31 cellular contexts compared by ENCODE assay signal in the genomic region with DNA sequence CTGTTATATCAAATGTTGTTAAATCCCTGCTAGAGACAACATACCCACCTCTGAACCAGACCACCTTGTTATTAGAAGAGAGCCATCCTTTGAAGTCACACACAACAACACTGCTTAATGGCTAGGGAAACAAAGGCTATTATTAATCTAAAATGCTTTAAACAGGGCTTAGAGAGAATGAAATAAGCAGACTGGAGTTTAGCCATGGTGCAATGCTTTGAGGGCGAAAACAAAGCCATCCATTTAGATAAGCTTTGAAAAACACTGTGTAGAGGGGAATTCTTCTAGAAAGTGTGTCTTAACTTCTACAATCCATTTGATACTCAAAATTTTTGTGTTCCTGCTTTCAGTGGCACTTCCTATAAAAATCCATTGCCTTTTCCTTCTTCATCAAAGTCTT.
"Had no signal": no experiment of that assay in that cellular context is flagged by ENCODE, and none has a peak within 500 bp of the region (broad histone marks: within the 10 kb centered on the region; RNA-seq: fewer than 3 reads in every experiment).

No MANE protein-coding gene starts in this region.

- H3K36me3 Mint-ChIP-seq: activated CD4-positive, alpha-beta memory T cell treated with anti-CD3 and anti-CD28 coated beads for 36 hours; activated CD8-positive, alpha-beta memory T cell treated with anti-CD3 and anti-CD28 coated beads, Interleukin-2, amount 10 ng/mL, durations not matched to agents 7 days and 5 days; activated naive CD4-positive, alpha-beta T cell treated with anti-CD3 and anti-CD28 coated beads, Interleukin-2, amount 50 U/mL, for 24 hours; activated naive CD8-positive, alpha-beta T cell treated with anti-CD3 and anti-CD28 coated beads for 36 hours had no signal

- H3K4me3 Mint-ChIP-seq: activated CD4-positive, alpha-beta memory T cell treated with anti-CD3 and anti-CD28 coated beads for 36 hours; activated CD4-positive, alpha-beta T cell treated with anti-CD3 and anti-CD28 coated beads for 36 hours; activated CD4-positive, alpha-beta T cell treated with anti-CD3 and anti-CD28 coated beads, Interleukin-2, amount 10 ng/mL, durations not matched to agents 24 days and 14 days; activated CD8-positive, alpha-beta memory T cell treated with anti-CD3 and anti-CD28 coated beads, Interleukin-2, amount 10 ng/mL, durations not matched to agents 7 days and 5 days; activated CD8-positive, alpha-beta T cell treated with anti-CD3 and anti-CD28 coated beads, Interleukin-2, amount 10 ng/mL, durations not matched to agents 7 days and 5 days; activated naive CD4-positive, alpha-beta T cell treated with anti-CD3 and anti-CD28 coated beads for 36 hours; activated naive CD4-positive, alpha-beta T cell treated with anti-CD3 and anti-CD28 coated beads, Interleukin-2, amount 50 U/mL, for 24 hours; activated naive CD8-positive, alpha-beta T cell treated with anti-CD3 and anti-CD28 coated beads for 36 hours; activated naive CD8-positive, alpha-beta T cell treated with anti-CD3 and anti-CD28 coated beads, Interleukin-2, amount 50 U/mL, for 24 hours; activated T-cell treated with anti-CD3 and anti-CD28 coated beads, Interleukin-2, amount 50 U/mL, for 72 hours; dendritic cell treated with granulocyte-macrophage colony-stimulating factor and Interleukin-4, amounts not matched to agents 40 ng/mL and 50 ng/mL, for 4 days; effector memory CD8-positive, alpha-beta T cell had no signal

- DNase-seq: activated CD4-positive, alpha-beta memory T cell treated with anti-CD3 and anti-CD28 coated beads for 36 hours; activated CD4-positive, alpha-beta T cell treated with anti-CD3 and anti-CD28 coated beads for 36 hours; activated CD4-positive, alpha-beta T cell treated with anti-CD3 and anti-CD28 coated beads, Interleukin-2, amount 10 ng/mL, durations not matched to agents 24 days and 14 days; activated CD4-positive, CD25-positive, alpha-beta regulatory T cell; activated CD4-positive, CD25-positive, alpha-beta regulatory T cell treated with anti-CD3 and anti-CD28 coated beads, Interleukin-2, amount 50 U/mL, for 72 hours; activated CD8-positive, alpha-beta memory T cell treated with anti-CD3 and anti-CD28 coated beads, Interleukin-2, amount 10 ng/mL, durations not matched to agents 7 days and 5 days; activated CD8-positive, alpha-beta memory T cell treated with anti-CD3 and anti-CD28 coated beads, Interleukin-2, amount 50 U/mL, for 4 hours; activated CD8-positive, alpha-beta T cell treated with anti-CD3 and anti-CD28 coated beads, Interleukin-2, amount 10 ng/mL, durations not matched to agents 7 days and 5 days; activated gamma-delta T cell treated with Interleukin-2 at 50 U/mL for 16 hours; activated naive CD4-positive, alpha-beta T cell treated with anti-CD3 and anti-CD28 coated beads for 36 hours; activated naive CD8-positive, alpha-beta T cell treated with anti-CD3 and anti-CD28 coated beads for 36 hours; activated naive CD8-positive, alpha-beta T cell treated with anti-CD3 and anti-CD28 coated beads, Interleukin-2, amount 50 U/mL, for 24 hours; activated T-cell treated with anti-CD3 and anti-CD28 coated beads, Interleukin-2, amount 50 U/mL, for 1 hour; activated T-cell treated with anti-CD3 and anti-CD28 coated beads, Interleukin-2, amount 50 U/mL, for 72 hours; adrenal gland; aorta; body of pancreas; central memory CD4-positive, alpha-beta T cell; cerebellar nuclear complex; colonic mucosa; dorsolateral prefrontal cortex; effector CD4-positive, alpha-beta T cell; effector memory CD8-positive, alpha-beta T cell; erythroblast; foreskin keratinocyte; gastrocnemius medialis; T-helper 2 cell had no signal

- H3K36me3 ChIP-seq: adrenal gland, cardiac muscle cell, colonic mucosa, esophagus muscularis mucosa, gastrocnemius medialis had no signal

- H3K27me3 Mint-ChIP-seq: activated CD4-positive, alpha-beta T cell treated with anti-CD3 and anti-CD28 coated beads, Interleukin-2, amount 10 ng/mL, durations not matched to agents 24 days and 14 days; activated naive CD8-positive, alpha-beta T cell treated with anti-CD3 and anti-CD28 coated beads for 36 hours; dendritic cell treated with granulocyte-macrophage colony-stimulating factor and Interleukin-4, amounts not matched to agents 40 ng/mL and 50 ng/mL, for 4 days had no signal

- H3K27ac Mint-ChIP-seq: activated CD4-positive, alpha-beta memory T cell treated with anti-CD3 and anti-CD28 coated beads for 36 hours; activated CD4-positive, alpha-beta T cell treated with anti-CD3 and anti-CD28 coated beads for 36 hours; activated CD4-positive, alpha-beta T cell treated with anti-CD3 and anti-CD28 coated beads, Interleukin-2, amount 10 ng/mL, durations not matched to agents 24 days and 14 days; activated CD8-positive, alpha-beta memory T cell treated with anti-CD3 and anti-CD28 coated beads, Interleukin-2, amount 10 ng/mL, durations not matched to agents 7 days and 5 days; activated CD8-positive, alpha-beta T cell treated with anti-CD3 and anti-CD28 coated beads, Interleukin-2, amount 10 ng/mL, durations not matched to agents 7 days and 5 days; activated naive CD4-positive, alpha-beta T cell treated with anti-CD3 and anti-CD28 coated beads for 36 hours; activated naive CD4-positive, alpha-beta T cell treated with anti-CD3 and anti-CD28 coated beads, Interleukin-2, amount 50 U/mL, for 24 hours; activated naive CD8-positive, alpha-beta T cell treated with anti-CD3 and anti-CD28 coated beads for 36 hours; activated naive CD8-positive, alpha-beta T cell treated with anti-CD3 and anti-CD28 coated beads, Interleukin-2, amount 50 U/mL, for 24 hours; activated T-cell treated with anti-CD3 and anti-CD28 coated beads, Interleukin-2, amount 50 U/mL, for 72 hours; dendritic cell treated with granulocyte-macrophage colony-stimulating factor and Interleukin-4, amounts not matched to agents 40 ng/mL and 50 ng/mL, for 4 days; effector memory CD8-positive, alpha-beta T cell had no signal

- ATAC-seq: activated CD4-positive, alpha-beta T cell treated with anti-CD3 and anti-CD28 coated beads for 36 hours; activated CD8-positive, alpha-beta memory T cell treated with anti-CD3 and anti-CD28 coated beads, Interleukin-2, amount 10 ng/mL, durations not matched to agents 7 days and 5 days; activated CD8-positive, alpha-beta T cell treated with anti-CD3 and anti-CD28 coated beads, Interleukin-2, amount 10 ng/mL, durations not matched to agents 7 days and 5 days; activated naive CD8-positive, alpha-beta T cell treated with anti-CD3 and anti-CD28 coated beads, Interleukin-2, amount 50 U/mL, for 24 hours; activated T-cell treated with anti-CD3 and anti-CD28 coated beads, Interleukin-2, amount 50 U/mL, for 72 hours; body of pancreas; effector memory CD8-positive, alpha-beta T cell; foreskin keratinocyte; gastrocnemius medialis had no signal

- H3K27ac ChIP-seq: adrenal gland, body of pancreas, cardiac muscle cell, colonic mucosa, esophagus muscularis mucosa, foreskin keratinocyte, gastrocnemius medialis had no signal

- H3K4me1 ChIP-seq: body of pancreas, colonic mucosa, esophagus muscularis mucosa, foreskin keratinocyte, gastrocnemius medialis had no signal

- H3K4me1 Mint-ChIP-seq: activated CD4-positive, alpha-beta T cell treated with anti-CD3 and anti-CD28 coated beads for 36 hours; activated CD4-positive, alpha-beta T cell treated with anti-CD3 and anti-CD28 coated beads, Interleukin-2, amount 10 ng/mL, durations not matched to agents 24 days and 14 days; activated CD8-positive, alpha-beta memory T cell treated with anti-CD3 and anti-CD28 coated beads, Interleukin-2, amount 10 ng/mL, durations not matched to agents 7 days and 5 days; activated naive CD4-positive, alpha-beta T cell treated with anti-CD3 and anti-CD28 coated beads, Interleukin-2, amount 50 U/mL, for 24 hours; activated naive CD8-positive, alpha-beta T cell treated with anti-CD3 and anti-CD28 coated beads for 36 hours; activated naive CD8-positive, alpha-beta T cell treated with anti-CD3 and anti-CD28 coated beads, Interleukin-2, amount 50 U/mL, for 24 hours had no signal

- H3K9me3 Mint-ChIP-seq: activated CD4-positive, alpha-beta memory T cell treated with anti-CD3 and anti-CD28 coated beads for 36 hours; activated CD4-positive, alpha-beta T cell treated with anti-CD3 and anti-CD28 coated beads, Interleukin-2, amount 10 ng/mL, durations not matched to agents 24 days and 14 days; activated naive CD4-positive, alpha-beta T cell treated with anti-CD3 and anti-CD28 coated beads for 36 hours; activated naive CD4-positive, alpha-beta T cell treated with anti-CD3 and anti-CD28 coated beads, Interleukin-2, amount 50 U/mL, for 24 hours; activated naive CD8-positive, alpha-beta T cell treated with anti-CD3 and anti-CD28 coated beads for 36 hours; activated naive CD8-positive, alpha-beta T cell treated with anti-CD3 and anti-CD28 coated beads, Interleukin-2, amount 50 U/mL, for 24 hours; activated T-cell treated with anti-CD3 and anti-CD28 coated beads, Interleukin-2, amount 50 U/mL, for 72 hours; dendritic cell treated with granulocyte-macrophage colony-stimulating factor and Interleukin-4, amounts not matched to agents 40 ng/mL and 50 ng/mL, for 4 days; effector memory CD8-positive, alpha-beta T cell had no signal

- H3K27me3 ChIP-seq: adrenal gland, body of pancreas, cardiac muscle cell, colonic mucosa, dorsolateral prefrontal cortex, esophagus muscularis mucosa, foreskin keratinocyte, gastrocnemius medialis had no signal

- H3K4me3 ChIP-seq: adrenal gland, body of pancreas, cardiac muscle cell, colonic mucosa, dorsolateral prefrontal cortex, esophagus muscularis mucosa, gastrocnemius medialis had no signal
